1 cellular context compared by ENCODE assay signal in genomic region chr6:72505446-72505845, GRCh38.
TF ChIP-seq lines count a peak whose summit lies in the region.

No MANE protein-coding gene starts in this region.

TF ChIP-seq in GM23338, 12 proteins besides CTCF, POLR2A, EP300 and RAD21 (continued from another document):
- TF ChIP-seq ZNF462 (CRISPR knock-in tag; IDR thresholded peaks at IDR 0.05) (no peak), ETS1 (IDR thresholded peaks at IDR 0.05) (no peak), STAT1 (IDR thresholded peaks at IDR 0.05; ENCODE audit: unreplicated experiment) (no peak), JUNB (IDR thresholded peaks at IDR 0.05; ENCODE audit: unreplicated experiment) (no peak), NANOG (IDR thresholded peaks at IDR 0.05; ENCODE audit: borderline replicate concordance) (no peak), REST (IDR thresholded peaks at IDR 0.05; ENCODE audit: unreplicated experiment) (no peak), CREB1 (CRISPR knock-in tag; IDR thresholded peaks at IDR 0.05; ENCODE audit: low read depth) (no peak), EZH2 (IDR thresholded peaks at IDR 0.05; ENCODE audit: low read depth, unreplicated experiment) (no peak), POLR2AphosphoS5 (IDR thresholded peaks at IDR 0.05; ENCODE audit: low read depth) (no peak)
TF ChIP-seq in GM23338: peak in this region for 0.
